Comparison of ENCODE assay signal across 8 cellular contexts in the genomic region with DNA sequence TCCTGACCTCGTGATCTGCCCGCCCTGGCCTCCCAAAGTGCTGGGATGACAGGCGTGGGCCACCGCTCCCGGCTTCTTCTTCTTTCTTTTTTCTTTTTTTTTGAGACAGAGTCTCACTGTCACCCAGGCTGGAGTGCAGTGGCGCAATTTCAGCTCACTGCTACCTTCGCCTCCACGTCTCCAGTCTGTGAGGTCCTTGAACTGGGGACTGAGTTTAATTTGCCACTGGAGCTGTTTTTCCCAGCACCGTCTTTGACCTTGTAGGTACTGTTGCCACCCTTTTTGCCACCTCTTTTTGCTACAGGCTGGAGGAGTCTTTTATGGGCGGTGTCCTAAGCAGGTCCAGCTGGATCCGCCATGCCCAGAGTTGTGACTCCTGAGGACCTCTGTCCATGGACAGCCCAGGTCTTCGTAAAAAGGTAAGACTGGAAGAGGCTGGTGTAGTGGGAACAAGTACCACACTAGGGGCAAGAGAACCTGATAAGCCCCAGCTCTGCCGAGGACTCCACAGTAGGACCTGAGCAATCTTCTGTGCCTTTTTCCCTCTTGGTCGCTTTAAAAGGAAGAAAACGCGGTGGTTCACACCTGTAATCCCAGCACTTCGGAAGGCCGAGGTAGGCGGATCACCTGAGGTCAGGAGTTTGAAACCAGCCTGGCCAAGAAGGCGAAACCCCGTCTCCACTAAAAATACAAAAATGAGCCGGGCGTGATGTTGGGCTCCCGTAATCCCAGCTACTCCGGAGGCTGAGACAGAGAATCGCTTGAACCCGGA. TPM values are rescaled to one million over a fixed set of nuclear protein-coding genes. Genes with fewer than 3 reads are reported as not detected.
A peak's percentile ranks its signal among the peaks of the same experiment; 100 is the strongest.
DNase-seq lines count a peak whose midpoint lies in the region; ATAC-seq and TF ChIP-seq lines count a peak whose summit lies in the region.

No MANE protein-coding gene starts in this region.

- DNase-seq in HCT116 (ENCODE audit: low read depth, low spot score) = no peak
- no peak for DNase-seq in OCI-LY7 (ENCODE audit: low spot score)
- peak; percentile 36 for DNase-seq in activated naive CD8-positive, alpha-beta T cell treated with anti-CD3 and anti-CD28 coated beads, Interleukin-2, amount 50 U/mL, for 24 hours
- peak; percentile 44 to 50 for DNase-seq in left colon
- peak; percentile 13 for DNase-seq in stimulated activated CD8-positive, alpha-beta memory T cell treated with anti-CD3 and anti-CD28 coated beads, Interleukin-15, amount 100 ng/mL, for 24 hours (ENCODE audit: low read depth)
- no peak for DNase-seq in GM10266 (ENCODE audit: extremely low spot score)

- peaks cover 7% of the 10 kb centered on the region for H3K4me1 Mint-ChIP-seq in activated naive CD8-positive, alpha-beta T cell treated with anti-CD3 and anti-CD28 coated beads, Interleukin-2, amount 50 U/mL, for 24 hours

- no peak for TF ChIP-seq CTCF in HCT116 (IDR thresholded peaks at IDR 0.05 in 2 of 3, conservative IDR thresholded peaks at IDR 0.05 in 1 of 3; ENCODE audit: borderline replicate concordance in 1 of 3, insufficient read depth in 1 of 3, low read depth in 2 of 3, low read length in 2 of 3)
- no peak for TF ChIP-seq CTCF in OCI-LY7 (conservative IDR thresholded peaks at IDR 0.05; ENCODE audit: low read length)
- no peak for TF ChIP-seq CTCF in GM10266 (IDR thresholded peaks at IDR 0.05; ENCODE audit: control insufficient read depth, insufficient read depth, low read depth, missing control alignments)

- intact Hi-C loops in HCT116 (cut with micrococcal nuclease) = loop anchor here (1.0 to 2.0 kb wide), 2 partner anchors 16 to 62 kb away; no protein-coding TSS in a partner anchor
- intact Hi-C loops in OCI-LY7 (cut with micrococcal nuclease; ENCODE audit: unreplicated experiment) = loop anchor here (1.0 to 10.0 kb wide), 3 partner anchors 62 to 1714 kb away; no protein-coding TSS in a partner anchor
- intact Hi-C loops in left colon (cut with DNase I, micrococcal nuclease) = no loop called here

- no peaks in the 10 kb centered on the region for H3K27me3 ChIP-seq in HCT116 (ENCODE audit: insufficient read depth, low read length)

- BruUV-seq in HCT116 (replicated peaks; lab: Mats Ljungman, UMichigan) = no TSS peak
- BruUV-seq in OCI-LY7 (replicated peaks; lab: Mats Ljungman, UMichigan) = no TSS peak

- RAD21 ChIA-PET in HCT116 (lab: Charles Lee; ENCODE audit: low non-redundant PET in 1 of 2, low total read pairs in 2 of 2, uncharacterized antibody in 2 of 2, unreplicated experiment in 2 of 2) = interaction anchor here (0.7 to 1.5 kb wide), 6 partner anchors 25 to 174 kb away, joined by 3 to 10 read pairs (median 4); partner anchors contain the start of gene PXN (in 1 of the 2)

- H3K36me3 Mint-ChIP-seq in activated naive CD8-positive, alpha-beta T cell treated with anti-CD3 and anti-CD28 coated beads, Interleukin-2, amount 50 U/mL, for 24 hours (ENCODE audit: low read depth) = no peaks in the 10 kb centered on the region

- H3K4me2 ChIP-seq in HCT116 (ENCODE audit: low read length) (peak overlapping the region; percentile 56), OCI-LY7 (ENCODE audit: low read length) (peak overlapping the region; percentile 69)

- no peak for TF ChIP-seq POLR2A in HCT116 (IDR thresholded peaks at IDR 0.05; ENCODE audit: borderline replicate concordance, extremely low read depth, insufficient read depth, insufficient read length)

- CTCF ChIA-PET in HCT116 (lab: Charles Lee) (interaction anchor here (1.4 to 3.2 kb wide), 6 partner anchors 11 to 90 kb away, joined by 9 to 32 read pairs (median 15); partner anchors contain the start of genes PXN, RPLP0 and SIRT4), OCI-LY7 (lab: Charles Lee; ENCODE audit: unreplicated experiment) (interaction anchor here (0.7 to 1.0 kb wide), 2 partner anchors 25 to 62 kb away, joined by 4 read pairs; partner anchors contain the start of gene PXN)

- H3K9ac ChIP-seq in HCT116 (ENCODE audit: low read length) = peak overlapping the region; percentile 58

- H2AFZ ChIP-seq in HCT116 (ENCODE audit: low read depth, low read length, poor library complexity, severe bottlenecking) (no peak overlapping the region), OCI-LY7 (ENCODE audit: low read length) (peak overlapping the region; percentile 78)

- H3K4me1 ChIP-seq in HCT116 (ENCODE audit: control insufficient read depth in 1 of 2, insufficient read depth in 2 of 2, low read length in 2 of 2) (peaks cover 13 to 46% of the 10 kb centered on the region in 2 experiments), OCI-LY7 (ENCODE audit: insufficient read depth, low read length, poor library complexity, severe bottlenecking) (peaks cover 32% of the 10 kb centered on the region)

- peak overlapping the region; percentile 88 for H3K27ac ChIP-seq in HCT116 (ENCODE audit: low read depth, low read length)
- H3K27ac ChIP-seq in OCI-LY7 (ENCODE audit: low read depth, low read length, poor library complexity, severe bottlenecking) = peak overlapping the region; percentile 89

- H3K36me3 ChIP-seq in HCT116 (ENCODE audit: control insufficient read depth in 1 of 2, insufficient read depth in 2 of 2, low read length in 2 of 2) = no peaks in the 10 kb centered on the region
- no peaks in the 10 kb centered on the region for H3K36me3 ChIP-seq in OCI-LY7 (ENCODE audit: insufficient read depth, low read length)

- H3K9me3 ChIP-seq in HCT116 (ENCODE audit: control insufficient read depth in 1 of 2, insufficient read depth in 1 of 2, low read depth in 1 of 2, low read length in 2 of 2) (no peaks in the 10 kb centered on the region), OCI-LY7 (ENCODE audit: low read length) (no peaks in the 10 kb centered on the region)

- no peaks in the 10 kb centered on the region for H3K9me2 ChIP-seq in HCT116 (ENCODE audit: insufficient read depth)
- no peaks in the 10 kb centered on the region for H3K9me2 ChIP-seq in OCI-LY7 (ENCODE audit: insufficient read depth, low read length)

- no peaks in the 10 kb centered on the region for H3K79me2 ChIP-seq in HCT116 (ENCODE audit: insufficient read depth, low read length)
- no peaks in the 10 kb centered on the region for H3K79me2 ChIP-seq in OCI-LY7 (ENCODE audit: insufficient read depth, low read depth, low read length)

- H3K4me3 ChIP-seq in HCT116 (replicated peaks in 1 of 2; ENCODE audit: low read depth in 1 of 2, low read length in 2 of 2) = peak overlapping the region; percentile 6 to 36
- peak overlapping the region; percentile 60 for H3K4me3 ChIP-seq in OCI-LY7 (ENCODE audit: low read depth, low read length, poor library complexity, severe bottlenecking)

- H4K20me1 ChIP-seq in HCT116 (ENCODE audit: insufficient read depth) = no peaks in the 10 kb centered on the region
- H4K20me1 ChIP-seq in OCI-LY7 (ENCODE audit: insufficient read depth, low read length) = no peaks in the 10 kb centered on the region

- no peak overlapping the region for H3K27ac Mint-ChIP-seq in activated naive CD8-positive, alpha-beta T cell treated with anti-CD3 and anti-CD28 coated beads, Interleukin-2, amount 50 U/mL, for 24 hours

- H3K4me3 Mint-ChIP-seq in activated naive CD8-positive, alpha-beta T cell treated with anti-CD3 and anti-CD28 coated beads, Interleukin-2, amount 50 U/mL, for 24 hours = no peak overlapping the region

- peak; percentile 1 for ATAC-seq in HCT116
- no peak for ATAC-seq in activated naive CD8-positive, alpha-beta T cell treated with anti-CD3 and anti-CD28 coated beads, Interleukin-2, amount 50 U/mL, for 24 hours
- ATAC-seq in left colon = peak; percentile 41
- ATAC-seq in HG02870 (IDR thresholded peaks at IDR 0.05; ENCODE audit: unreplicated experiment) = no peak
- ATAC-seq in GM21717 (IDR thresholded peaks at IDR 0.05; ENCODE audit: unreplicated experiment) = no peak

- H3K27me3 Mint-ChIP-seq in activated naive CD8-positive, alpha-beta T cell treated with anti-CD3 and anti-CD28 coated beads, Interleukin-2, amount 50 U/mL, for 24 hours = no peaks in the 10 kb centered on the region

- POLR2A ChIA-PET in HCT116 (lab: Charles Lee) = interaction anchor here (0.7 to 8.0 kb wide), 51 partner anchors 9 to 1503 kb away, joined by 3 to 394 read pairs (median 5); partner anchors contain the start of genes COQ5, COX6A1, DYNLL1 and OASL
- POLR2A ChIA-PET in OCI-LY7 (lab: Charles Lee) = interaction anchor here (0.7 to 5.0 kb wide), 26 partner anchors 9 to 1516 kb away, joined by 3 to 75 read pairs (median 4); partner anchors contain the start of genes COX6A1, DYNLL1, PXN and RPLP0

- no peak for TF ChIP-seq RAD21 in HCT116 (IDR thresholded peaks at IDR 0.05; ENCODE audit: low read depth)

- H3K9me3 Mint-ChIP-seq in activated naive CD8-positive, alpha-beta T cell treated with anti-CD3 and anti-CD28 coated beads, Interleukin-2, amount 50 U/mL, for 24 hours = no peaks in the 10 kb centered on the region

TF ChIP-seq in HCT116, 20 proteins besides CTCF, POLR2A, EP300 and RAD21:
- TF ChIP-seq FOSL1 (IDR thresholded peaks at IDR 0.05; ENCODE audit: low read depth) (no peak), CBX3 (IDR thresholded peaks at IDR 0.05; ENCODE audit: low read depth) (no peak), SRF (IDR thresholded peaks at IDR 0.05; ENCODE audit: low read depth) (no peak), CEBPB (IDR thresholded peaks at IDR 0.05; ENCODE audit: low read depth) (no peak), EZH2phosphoT487 (IDR thresholded peaks at IDR 0.05; ENCODE audit: borderline replicate concordance) (no peak)
TF ChIP-seq in HCT116: peak in this region for 0.

RNA-seq across cellular contexts. Expression of gene RNU4-2, which starts 1.0 kb away (rescaled TPM):
- 2,248 TPM for total RNA-seq in HCT116 (2021; ENCODE audit: unreplicated experiment)
- polyA plus RNA-seq in HCT116 (2012) = 37.9 and 41.5 TPM in 2 replicates
- total RNA-seq in OCI-LY7 (2014; rRNA removed; shearing (Covaris generic)) = under 0.01 TPM in 1 of 2 replicates, not detected in the other
- total RNA-seq in OCI-LY7 (2022) = 1,646 and 3,315 TPM in 2 replicates
- 1,000 to 10,000 TPM; 7,104 to 9,174 TPM for total RNA-seq in left colon

RNA-seq across cellular contexts. Expression of gene RNU4-1, which starts 2.3 kb away (rescaled TPM):
- total RNA-seq in HCT116 (2021; ENCODE audit: unreplicated experiment) (2,323 TPM), OCI-LY7 (2022) (1,670 and 3,289 TPM in 2 replicates), left colon (1,000 to 10,000 TPM; 2,546 to 2,662 TPM)
- 25.9 and 42.2 TPM in 2 replicates for polyA plus RNA-seq in HCT116 (2012)
- total RNA-seq in OCI-LY7 (2014; rRNA removed; shearing (Covaris generic)) = under 0.01 TPM in 1 of 2 replicates, not detected in the other

RNA-seq across cellular contexts. Expression of gene SIRT4, which starts 11.4 kb away (rescaled TPM):
- total RNA-seq in HCT116 (2021; ENCODE audit: unreplicated experiment) (2.8 TPM), OCI-LY7 (2022) (1.4 and 2.2 TPM in 2 replicates), left colon (1 to 10 TPM; 1.2 to 1.3 TPM)
- 1.1 and 1.4 TPM in 2 replicates for polyA plus RNA-seq in HCT116 (2012)
- total RNA-seq in OCI-LY7 (2014; rRNA removed; shearing (Covaris generic)) = 0.54 and 2.1 TPM in 2 replicates

RNA-seq across cellular contexts. Expression of gene PXN, which starts 25.2 kb away (rescaled TPM):
- 211 TPM for total RNA-seq in HCT116 (2021; ENCODE audit: unreplicated experiment)
- 161 and 178 TPM in 2 replicates for polyA plus RNA-seq in HCT116 (2012)
- 5.5 and 8.6 TPM in 2 replicates for total RNA-seq in OCI-LY7 (2014; rRNA removed; shearing (Covaris generic))
- 22.9 and 25.9 TPM in 2 replicates for total RNA-seq in OCI-LY7 (2022)
- 100 to 1,000 TPM; 161 to 164 TPM for total RNA-seq in left colon

RNA-seq across cellular contexts. Expression of gene PLA2G1B, which starts 36.9 kb away (rescaled TPM):
- total RNA-seq in HCT116 (2021; ENCODE audit: unreplicated experiment) (2.0 TPM), OCI-LY7 (2022) (not detected in 2 replicates), left colon (not detected)
- not detected in 2 replicates for polyA plus RNA-seq in HCT116 (2012)
- not detected in 2 replicates for total RNA-seq in OCI-LY7 (2014; rRNA removed; shearing (Covaris generic))

Comparison
In these comparisons a context has a peak if more than half of its experiments do, and no peak if none do; other contexts are left out.
1. ATAC-seq: peak in HCT116 (single experiment) and left colon (single experiment); none in activated naive CD8-positive, alpha-beta T cell treated with anti-CD3 and anti-CD28 coated beads, Interleukin-2, amount 50 U/mL, for 24 hours (single experiment), HG02870 (single experiment) and GM21717 (single experiment).
2. DNase-seq: peak in activated naive CD8-positive, alpha-beta T cell treated with anti-CD3 and anti-CD28 coated beads, Interleukin-2, amount 50 U/mL, for 24 hours (single experiment), left colon (2 of 2) and stimulated activated CD8-positive, alpha-beta memory T cell treated with anti-CD3 and anti-CD28 coated beads, Interleukin-15, amount 100 ng/mL, for 24 hours (single experiment); none in HCT116 (single experiment), OCI-LY7 (single experiment) and GM10266 (single experiment).
3. intact Hi-C loops: an anchor here in HCT116 (1.0 to 2.0 kb wide) and OCI-LY7 (1.0 to 10.0 kb wide); none called in left colon.